In the genomic region with DNA sequence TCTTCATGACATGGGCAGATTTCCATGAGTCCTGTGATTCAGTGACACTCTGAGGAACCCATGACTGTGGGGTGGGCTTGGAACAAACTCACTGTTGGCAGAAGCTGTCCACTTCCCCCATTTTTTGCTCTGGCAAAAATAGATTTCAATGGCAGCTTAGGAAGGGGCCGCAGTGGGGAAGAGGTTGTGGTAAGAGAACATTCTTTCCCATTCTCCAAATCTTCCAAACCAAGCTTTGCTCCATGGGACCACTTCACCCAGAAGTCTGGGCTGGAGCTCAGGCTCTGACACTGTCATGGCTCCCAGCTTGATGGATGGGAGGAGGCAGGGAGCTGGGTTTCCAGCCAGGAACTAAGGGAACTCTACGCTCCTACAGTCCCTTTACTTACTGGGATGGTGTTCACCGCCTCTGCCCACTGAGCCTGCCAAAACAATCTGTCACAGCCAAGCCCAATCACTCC, we compare ENCODE assay signal across 1 cellular context.
TF ChIP-seq lines count a peak whose summit lies in the region.

No MANE protein-coding gene starts in this region.

TF ChIP-seq in A549, 52 proteins besides CTCF, POLR2A, EP300 and RAD21 (continued from another document):
- TF ChIP-seq EHF (CRISPR knock-in tag; IDR thresholded peaks at IDR 0.05), result no peak
